22 cellular contexts compared by ENCODE assay signal in genomic region chr12:132268674-132269073, GRCh38.
"Had no signal": no experiment of that assay in that cellular context is flagged by ENCODE, and none has a peak within 500 bp of the region (broad histone marks: within the 10 kb centered on the region; RNA-seq: fewer than 3 reads in every experiment).

No MANE protein-coding gene starts in this region.

- H3K36me3 ChIP-seq: cardiac muscle cell, gastroesophageal sphincter, neutrophil, sigmoid colon, spleen, thoracic aorta, upper lobe of right lung had no signal

- ATAC-seq: activated CD8-positive, alpha-beta T cell treated with anti-CD3 and anti-CD28 coated beads for 36 hours; activated T-helper 17 cell treated with anti-CD3 and anti-CD28 coated beads, Interleukin-2, amount 50 U/mL, for 72 hours; esophagus mucosa; gastroesophageal sphincter; naive thymus-derived CD4-positive, alpha-beta T cell; stimulated activated naive B cell treated with anti-CD40 and anti-IgM and Interleukin-4, amounts not matched to agents 10 μg/mL and 1 μg/mL and 100 μg/mL, for 72 hours; upper lobe of right lung had no signal

- H3K79me2 ChIP-seq: parathyroid adenoma had no signal

- H3K27me3 ChIP-seq: cardiac muscle cell, neutrophil, upper lobe of right lung had no signal

- H3K9me3 ChIP-seq: gastroesophageal sphincter, neutrophil, sigmoid colon, spleen, thoracic aorta, upper lobe of right lung had no signal

- DNase-seq: activated CD4-positive, alpha-beta T cell treated with anti-CD3 and anti-CD28 coated beads, Interleukin-2, amount 10 ng/mL, durations not matched to agents 24 days and 14 days; activated CD4-positive, CD25-positive, alpha-beta regulatory T cell; activated CD8-positive, alpha-beta T cell treated with anti-CD3 and anti-CD28 coated beads for 36 hours; activated naive CD4-positive, alpha-beta T cell treated with Interleukin-2 at 50 U/mL for 16 hours; activated naive CD8-positive, alpha-beta T cell treated with anti-CD3 and anti-CD28 coated beads, Interleukin-2, amount 10 ng/mL, durations not matched to agents 7 days and 5 days; activated T-cell treated with anti-CD3 and anti-CD28 coated beads, Interleukin-2, amount 50 U/mL, for 1 hour; amygdala; effector CD8-positive, alpha-beta T cell; naive thymus-derived CD4-positive, alpha-beta T cell; sigmoid colon; spleen; stimulated activated CD4-positive, alpha-beta T cell treated with anti-CD3 and anti-CD28 coated beads, Interleukin-4, amount 100 ng/mL, for 4 hours; stimulated activated naive B cell treated with anti-CD40 and anti-IgM and Interleukin-4, amounts not matched to agents 10 μg/mL and 1 μg/mL and 100 μg/mL, for 72 hours; T1000; upper lobe of right lung had no signal

- H3K4me1 ChIP-seq: gastroesophageal sphincter, parathyroid adenoma, upper lobe of right lung had no signal

- H3K4me3 ChIP-seq: cardiac muscle cell, gastroesophageal sphincter, sigmoid colon, spleen, thoracic aorta, upper lobe of right lung had no signal

- H3K27ac ChIP-seq: cardiac muscle cell, gastroesophageal sphincter, neutrophil, parathyroid adenoma, sigmoid colon, spleen, thoracic aorta, upper lobe of right lung had no signal

- H2AFZ ChIP-seq: parathyroid adenoma had no signal

- H3K9ac ChIP-seq: parathyroid adenoma had no signal
